31 cellular contexts compared by ENCODE assay signal in genomic region chr2:113711857-113712256, GRCh38. TPM values are rescaled to one million over a fixed set of nuclear protein-coding genes. Genes with fewer than 3 reads are reported as not detected.
DNase-seq lines count a peak whose midpoint lies in the region; ATAC-seq, FAIRE-seq and TF ChIP-seq lines count a peak whose summit lies in the region.
"Had no signal": no experiment of that assay in that cellular context is flagged by ENCODE, and none has a peak within 500 bp of the region (broad histone marks: within the 10 kb centered on the region; RNA-seq: fewer than 3 reads in every experiment).

No MANE protein-coding gene starts in this region.

- H3K27ac Mint-ChIP-seq in stimulated activated naive B cell treated with anti-CD40 and anti-IgM and Interleukin-4, amounts not matched to agents 10 μg/mL and 1 μg/mL and 100 μg/mL, for 72 hours, result no peak overlapping the region
- H3K27ac Mint-ChIP-seq: activated CD4-positive, alpha-beta T cell treated with anti-CD3 and anti-CD28 coated beads for 36 hours; activated naive CD4-positive, alpha-beta T cell treated with anti-CD3 and anti-CD28 coated beads, Interleukin-2, amount 50 U/mL, for 24 hours; GM23338; T-helper 2 cell treated with Interferon-gamma antibody and Interleukin-4, amounts not matched to agents 5 μg/mL and 100 μg/mL, for 36 hours had no signal

- no TSS peak for BruUV-seq in PC-3 (replicated peaks; lab: Mats Ljungman, UMichigan)

- H4K20me1 ChIP-seq in PC-3 (ENCODE audit: low read length), result no peaks in the 10 kb centered on the region

- H3K27me3 ChIP-seq in PC-3 (ENCODE audit: low read length), result no peaks in the 10 kb centered on the region
- no peaks in the 10 kb centered on the region for H3K27me3 ChIP-seq in ovary
- H3K27me3 ChIP-seq: colonic mucosa, transverse colon had no signal

- H3K9me2 ChIP-seq in PC-3 (replicated peaks; ENCODE audit: low read length), result no peaks in the 10 kb centered on the region

- no peak overlapping the region for H3K4me3 Mint-ChIP-seq in stimulated activated naive B cell treated with anti-CD40 and anti-IgM and Interleukin-4, amounts not matched to agents 10 μg/mL and 1 μg/mL and 100 μg/mL, for 72 hours
- H3K4me3 Mint-ChIP-seq: activated CD4-positive, alpha-beta T cell treated with anti-CD3 and anti-CD28 coated beads for 36 hours; activated naive CD4-positive, alpha-beta T cell treated with anti-CD3 and anti-CD28 coated beads, Interleukin-2, amount 50 U/mL, for 24 hours; GM23338; T-helper 2 cell treated with Interferon-gamma antibody and Interleukin-4, amounts not matched to agents 5 μg/mL and 100 μg/mL, for 36 hours had no signal

- H3K36me3 Mint-ChIP-seq in stimulated activated naive B cell treated with anti-CD40 and anti-IgM and Interleukin-4, amounts not matched to agents 10 μg/mL and 1 μg/mL and 100 μg/mL, for 72 hours, result peaks cover 14 to 17% of the 10 kb centered on the region in 2 donors

- 90 to 98% (median 97%) methylated on average over 1 of the region's 1 CpG for WGBS in ovary, 3 donors

- no peak for TF ChIP-seq CTCF in PC-3 (conservative IDR thresholded peaks at IDR 0.05; ENCODE audit: low read depth, low read length)
- no peak for TF ChIP-seq CTCF in kidney (IDR thresholded peaks at IDR 0.05; ENCODE audit: borderline replicate concordance, extremely low read depth, insufficient read depth)
- TF ChIP-seq CTCF in ovary (IDR thresholded peaks at IDR 0.05), result no peak

- no peak for TF ChIP-seq EP300 in ovary (IDR thresholded peaks at IDR 0.05)

- H3K27ac ChIP-seq in PC-3 (ENCODE audit: low read length) (no peak overlapping the region), kidney (ENCODE audit: low read depth in 2 of 2, low read length in 2 of 2) (peak overlapping the region in 1 of 2 donors; percentile 35), ovary (no peak overlapping the region)
- H3K27ac ChIP-seq: C4-2B, colonic mucosa, PC-9, transverse colon had no signal

- no peaks in the 10 kb centered on the region for H3K9me3 Mint-ChIP-seq in stimulated activated naive B cell treated with anti-CD40 and anti-IgM and Interleukin-4, amounts not matched to agents 10 μg/mL and 1 μg/mL and 100 μg/mL, for 72 hours
- H3K9me3 Mint-ChIP-seq: activated naive CD4-positive, alpha-beta T cell treated with anti-CD3 and anti-CD28 coated beads, Interleukin-2, amount 50 U/mL, for 24 hours; GM23338; T-helper 2 cell treated with Interferon-gamma antibody and Interleukin-4, amounts not matched to agents 5 μg/mL and 100 μg/mL, for 36 hours had no signal

- H3K4me3 ChIP-seq in PC-3 (ENCODE audit: low read length), result no peak overlapping the region
- H3K4me3 ChIP-seq in kidney (ENCODE audit: low read length in 2 of 2), result no peak overlapping the region
- no peak overlapping the region for H3K4me3 ChIP-seq in ovary
- H3K4me3 ChIP-seq: colonic mucosa, GM23338, PC-9, transverse colon had no signal

- peaks cover 0 to 4% of the 10 kb centered on the region in 2 donors for H3K4me1 Mint-ChIP-seq in stimulated activated naive B cell treated with anti-CD40 and anti-IgM and Interleukin-4, amounts not matched to agents 10 μg/mL and 1 μg/mL and 100 μg/mL, for 72 hours
- H3K4me1 Mint-ChIP-seq: activated CD4-positive, alpha-beta T cell treated with anti-CD3 and anti-CD28 coated beads for 36 hours; activated naive CD4-positive, alpha-beta T cell treated with anti-CD3 and anti-CD28 coated beads, Interleukin-2, amount 50 U/mL, for 24 hours had no signal

- H3K79me2 ChIP-seq in PC-3 (ENCODE audit: low read length), result no peaks in the 10 kb centered on the region

- H3K9ac ChIP-seq in PC-3 (ENCODE audit: low read length) (no peak overlapping the region), kidney (ENCODE audit: low read length in 2 of 2) (no peak overlapping the region)

- H3F3A ChIP-seq in PC-3 (ENCODE audit: low read length, unreplicated experiment), result no peaks in the 10 kb centered on the region

- no peak overlapping the region for H2AFZ ChIP-seq in PC-3 (ENCODE audit: low read length)
- H2AFZ ChIP-seq: GM23338, PC-9 had no signal

- ATAC-seq in PC-3, result peak; percentile 52; the same call in 1 of the 2 replicates
- peak; percentile 48 to 59 for ATAC-seq in stimulated activated naive B cell treated with anti-CD40 and anti-IgM and Interleukin-4, amounts not matched to agents 10 μg/mL and 1 μg/mL and 100 μg/mL, for 72 hours (replicated peaks)
- ATAC-seq: activated CD4-positive, alpha-beta T cell treated with anti-CD3 and anti-CD28 coated beads for 36 hours; GM23338; left ventricle myocardium superior had no signal

- H3K36me3 ChIP-seq in PC-3 (ENCODE audit: low read depth, low read length) (peaks cover 18% of the 10 kb centered on the region; the same call in 1 of the 2 replicates), kidney (ENCODE audit: control insufficient read depth in 1 of 2, insufficient read depth in 2 of 2, low read length in 2 of 2) (peaks cover 5 to 13% of the 10 kb centered on the region in 2 donors), ovary (no peaks in the 10 kb centered on the region)
- H3K36me3 ChIP-seq: colonic mucosa had no signal

- CTCF ChIA-PET in PC-3 (lab: Charles Lee), result no interaction called here

- no peaks in the 10 kb centered on the region for H3K27me3 Mint-ChIP-seq in stimulated activated naive B cell treated with anti-CD40 and anti-IgM and Interleukin-4, amounts not matched to agents 10 μg/mL and 1 μg/mL and 100 μg/mL, for 72 hours
- H3K27me3 Mint-ChIP-seq: activated CD4-positive, alpha-beta T cell treated with anti-CD3 and anti-CD28 coated beads for 36 hours; activated naive CD4-positive, alpha-beta T cell treated with anti-CD3 and anti-CD28 coated beads, Interleukin-2, amount 50 U/mL, for 24 hours had no signal

- H3K9me3 ChIP-seq in PC-3 (ENCODE audit: low read length), result no peaks in the 10 kb centered on the region
- H3K9me3 ChIP-seq in kidney (ENCODE audit: control insufficient read depth in 1 of 2, low read length in 2 of 2), result no peaks in the 10 kb centered on the region
- H3K9me3 ChIP-seq in ovary, result no peaks in the 10 kb centered on the region
- H3K9me3 ChIP-seq: Caco-2, colonic mucosa, transverse colon had no signal

- H3K4me1 ChIP-seq in PC-3 (ENCODE audit: insufficient read depth, low read length), result peaks cover 10% of the 10 kb centered on the region
- peaks cover 3 to 8% of the 10 kb centered on the region in 2 donors for H3K4me1 ChIP-seq in kidney (ENCODE audit: control insufficient read depth in 1 of 2, insufficient read depth in 1 of 2, low read depth in 1 of 2, low read length in 2 of 2)
- no peaks in the 10 kb centered on the region for H3K4me1 ChIP-seq in ovary (ENCODE audit: insufficient read depth)
- H3K4me1 ChIP-seq: colonic mucosa had no signal

- no peak for TF ChIP-seq POLR2A in ovary (IDR thresholded peaks at IDR 0.05)

- peak; percentile 11 for DNase-seq in DMS79 treated with DMSO at 0.1 percent for 48 hours (lab: John Stamatoyannopoulos, UW)
- DNase-seq in DMS79 (lab: John Stamatoyannopoulos, UW), result no peak
- peak; percentile 40 for DNase-seq in PC-3
- DNase-seq in kidney, result no peak
- no peak for DNase-seq in stimulated activated naive B cell treated with anti-CD40 and anti-IgM and Interleukin-4, amounts not matched to agents 10 μg/mL and 1 μg/mL and 100 μg/mL, for 72 hours
- DNase-seq in ovary, result no peak
- no peak for DNase-seq in SK-N-DZ (ENCODE audit: low spot score)
- no peak for DNase-seq in activated CD4-positive, alpha-beta T cell treated with anti-CD3 and anti-CD28 coated beads for 4 hours
- DNase-seq: 8988T; activated CD4-positive, alpha-beta T cell treated with anti-CD3 and anti-CD28 coated beads for 36 hours; activated CD8-positive, alpha-beta memory T cell treated with anti-CD3 and anti-CD28 coated beads for 24 hours; activated T-cell treated with anti-CD3 and anti-CD28 coated beads for 4 hours; amygdala; Caco-2; colonic mucosa; effector CD4-positive, alpha-beta T cell; IMR-90; left ventricle myocardium superior; NCI-H1694; NCI-H2171; SHP77; stimulated activated CD4-positive, alpha-beta T cell treated with anti-CD3 and anti-CD28 coated beads, Interleukin-4, amount 100 ng/mL, for 4 hours; transverse colon had no signal

- intact Hi-C loops in PC-3 (cut with micrococcal nuclease) (no loop called here), kidney (cut with DNase I) (no loop called here), ovary (cut with DNase I) (no loop called here)

- no peak overlapping the region for H3K4me2 ChIP-seq in PC-3 (ENCODE audit: low read length)
- H3K4me2 ChIP-seq: GM23338, PC-9 had no signal

- POLR2A ChIA-PET in PC-3 (lab: Charles Lee; ENCODE audit: unreplicated experiment), result interaction anchor here (0.5 kb wide), 1 partner anchor 644 kb away, joined by 6 read pairs; no protein-coding TSS in a partner anchor

- peak; percentile 98 for FAIRE-seq in kidney (lab: Jason Lieb, UNC)
- FAIRE-seq: bronchial epithelial cell, GM18507, GM19239 had no signal

RNA-seq across cellular contexts. Expression of gene SLC35F5, which starts 44.6 kb away (rescaled TPM):
- total RNA-seq in PC-3 (2014; rRNA removed), result 41.1 and 55.3 TPM in 2 replicates
- 198 TPM for total RNA-seq in kidney
- 49.9 TPM for polyA plus RNA-seq in kidney (ENCODE audit: insufficient read depth, low read depth, low replicate concordance)
- 10 to 100 TPM; 48.3 to 77.9 (median 62.7) TPM for total RNA-seq in ovary
- 10 to 100 TPM; 19.5 to 52.8 TPM for polyA plus RNA-seq in ovary
- polyA plus RNA-seq in SK-N-DZ (2014; cell fraction: cytosol; rRNA removed), result 20.2 and 22.7 TPM in 2 replicates
- 15.0 and 22.4 TPM in 2 replicates for polyA plus RNA-seq in SK-N-DZ (2014; cell fraction: nucleus; rRNA removed)

Comparison
In these comparisons a context has a peak if more than half of its experiments do, and no peak if none do; other contexts are left out.
1. DNase-seq: peak in DMS79 treated with DMSO at 0.1 percent for 48 hours (single experiment) and PC-3 (single experiment); none in DMS79 (single experiment), kidney (single experiment), stimulated activated naive B cell treated with anti-CD40 and anti-IgM and Interleukin-4, amounts not matched to agents 10 μg/mL and 1 μg/mL and 100 μg/mL, for 72 hours (single experiment), ovary (0 of 5), SK-N-DZ (single experiment) and activated CD4-positive, alpha-beta T cell treated with anti-CD3 and anti-CD28 coated beads for 4 hours (0 of 2).